13 cellular contexts compared by ENCODE assay signal in the genomic region with DNA sequence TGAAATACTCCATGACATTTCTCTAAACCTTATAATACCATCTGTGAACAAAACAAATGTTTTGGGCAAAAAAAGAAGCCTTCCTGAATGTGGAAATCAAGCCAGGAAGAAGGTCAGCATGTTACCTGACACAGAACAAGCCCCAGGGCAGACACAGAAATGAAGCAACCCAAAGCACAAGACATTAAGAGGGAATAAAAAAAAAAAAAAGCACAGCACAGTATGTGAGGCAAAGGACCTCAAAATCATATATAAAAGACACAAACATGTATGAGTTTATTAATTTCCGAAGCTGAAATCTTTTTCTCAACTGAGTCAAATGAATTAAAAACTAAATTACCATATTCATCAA.
DNase-seq lines count a peak whose midpoint lies in the region; ATAC-seq lines count a peak whose summit lies in the region.
"Had no signal": no experiment of that assay in that cellular context is flagged by ENCODE, and none has a peak within 500 bp of the region (broad histone marks: within the 10 kb centered on the region; RNA-seq: fewer than 3 reads in every experiment).

No MANE protein-coding gene starts in this region.

- H3K4me1 ChIP-seq in GM23248 (ENCODE audit: insufficient read depth), result peaks cover 25% of the 10 kb centered on the region
- peaks cover 8 to 22% of the 10 kb centered on the region in 2 donors for H3K4me1 ChIP-seq in neuronal stem cell (ENCODE audit: control insufficient read depth in 2 of 2, insufficient read depth in 1 of 2, low read depth in 1 of 2, low read length in 2 of 2)
- H3K4me1 ChIP-seq: BLaER1 treated with 17β-estradiol and CSF1 and Interleukin-3, amounts not matched to agents 10 nM and 100 nM had no signal

- H3K9me2 ChIP-seq in GM23248 (ENCODE audit: insufficient read depth), result no peaks in the 10 kb centered on the region

- H4K8ac ChIP-seq in neuronal stem cell (ENCODE audit: low read depth, low read length), result no peak overlapping the region

- H2BK12ac ChIP-seq in neuronal stem cell (ENCODE audit: low read length), result no peak overlapping the region

- no peaks in the 10 kb centered on the region for H3K36me3 ChIP-seq in GM23248 (ENCODE audit: low read depth)
- no peaks in the 10 kb centered on the region for H3K36me3 ChIP-seq in neuronal stem cell (replicated peaks in 1 of 2; ENCODE audit: control insufficient read depth in 2 of 2, insufficient read depth in 2 of 2, low read length in 2 of 2)
- H3K36me3 ChIP-seq: BLaER1 treated with 17β-estradiol and CSF1 and Interleukin-3, amounts not matched to agents 10 nM and 100 nM had no signal

- peaks cover 26% of the 10 kb centered on the region; the same call in 1 of the 2 replicates for H3F3A ChIP-seq in GM23248 (ENCODE audit: insufficient read depth)

- H3K4ac ChIP-seq in neuronal stem cell (ENCODE audit: low read length), result no peak overlapping the region

- H2BK5ac ChIP-seq in neuronal stem cell (ENCODE audit: low read length), result no peak overlapping the region

- no peak overlapping the region for H2AK5ac ChIP-seq in neuronal stem cell (ENCODE audit: low read depth, low read length)

- H3K9ac ChIP-seq in GM23248 (no peak overlapping the region), neuronal stem cell (ENCODE audit: low read depth, low read length, poor library complexity) (no peak overlapping the region)
- H3K9ac ChIP-seq: BLaER1 treated with 17β-estradiol and CSF1 and Interleukin-3, amounts not matched to agents 10 nM and 100 nM had no signal

- WGBS in GM23248 (ENCODE audit: low coverage in 1 of 2, low lambda C conversion rate in 2 of 2, missing lambda C conversion rate in 2 of 2), 2 experiments, result 57 to 64% methylated on average over 1 of the region's 1 CpG
- no CpG with 5 or more reads among the region's 1 CpG for WGBS in neuronal stem cell (ENCODE audit: extremely low coverage in 2 of 2, insufficient read length in 2 of 2, insufficient replicate concordance in 1 of 2), 2 donors

- H2BK15ac ChIP-seq in neuronal stem cell (ENCODE audit: low read length), result no peak overlapping the region

- in situ Hi-C loops in GM23248 (cut with MboI) (no loop called here), SK-MEL-5 (cut with HindIII; ENCODE audit: low pct_unique_long_range_greater_than_20kb, low sequenced_read_pairs) (no loop called here)

- no peaks in the 10 kb centered on the region for H3K79me2 ChIP-seq in GM23248 (ENCODE audit: insufficient read depth)

- H3K27ac ChIP-seq in GM23248 (peak overlapping the region; percentile 62; the same call in 1 of the 2 replicates), epithelial cell of prostate (peak overlapping the region; percentile 81), neuronal stem cell (replicated peaks; ENCODE audit: low read length) (peak overlapping the region; percentile 77)
- H3K27ac ChIP-seq: BLaER1 treated with 17β-estradiol and CSF1 and Interleukin-3, amounts not matched to agents 10 nM and 100 nM had no signal

- ATAC-seq in GM18858 (IDR thresholded peaks at IDR 0.05; ENCODE audit: unreplicated experiment), result no peak

- H2AFZ ChIP-seq in GM23248, result no peak overlapping the region
- peak overlapping the region; percentile 63 for H2AFZ ChIP-seq in neuronal stem cell (ENCODE audit: low read length)

- no peak overlapping the region for H4K91ac ChIP-seq in neuronal stem cell (ENCODE audit: low read depth, low read length, poor library complexity)

- H3K14ac ChIP-seq in neuronal stem cell (ENCODE audit: low read length), result no peak overlapping the region

- no peak overlapping the region for H3K23ac ChIP-seq in neuronal stem cell (ENCODE audit: low read depth, low read length, poor library complexity)

- H3K27me3 ChIP-seq in GM23248 (replicated peaks; ENCODE audit: insufficient read depth), result no peaks in the 10 kb centered on the region
- no peaks in the 10 kb centered on the region for H3K27me3 ChIP-seq in neuronal stem cell (ENCODE audit: control insufficient read depth in 3 of 3, insufficient read depth in 3 of 3, low read depth in 1 of 3, low read length in 3 of 3)
- H3K27me3 ChIP-seq: BLaER1 treated with 17β-estradiol and CSF1 and Interleukin-3, amounts not matched to agents 10 nM and 100 nM had no signal

- no peak overlapping the region for H3K4me3 ChIP-seq in GM23248
- H3K4me3 ChIP-seq in neuronal stem cell (ENCODE audit: low read length in 2 of 2), result peak overlapping the region in 1 of 2 donors; percentile 19
- H3K4me3 ChIP-seq: BLaER1 treated with 17β-estradiol and CSF1 and Interleukin-3, amounts not matched to agents 10 nM and 100 nM; coronary artery; lung had no signal

- DNase-seq in GM23248, result no peak
- peak; percentile 35 for DNase-seq in SK-MEL-5 (ENCODE audit: low read depth, low spot score)
- DNase-seq in epithelial cell of prostate (ENCODE audit: low read depth, low spot score), result no peak
- DNase-seq in neuronal stem cell (ENCODE audit: low spot score), result no peak
- DNase-seq in GF-D8 (lab: John Stamatoyannopoulos, UW), result no peak
- DNase-seq in cortex of kidney (lab: John Stamatoyannopoulos, UW), result no peak
- no peak for DNase-seq in hepatic stellate cell (ENCODE audit: low spot score)
- DNase-seq: activated naive CD4-positive, alpha-beta T cell treated with Interleukin-2 at 50 U/mL for 16 hours; NCI-H2081 had no signal

- H3K4me2 ChIP-seq in GM23248 (ENCODE audit: unreplicated experiment) (peak overlapping the region; percentile 17), neuronal stem cell (ENCODE audit: insufficient read depth, low read length, poor library complexity, severe bottlenecking) (no peak overlapping the region)
- H3K4me2 ChIP-seq: BLaER1 treated with 17β-estradiol and CSF1 and Interleukin-3, amounts not matched to agents 10 nM and 100 nM had no signal

- H3K18ac ChIP-seq in neuronal stem cell (ENCODE audit: low read length), result no peak overlapping the region

- H2BK120ac ChIP-seq in neuronal stem cell (ENCODE audit: low read depth, low read length), result no peak overlapping the region

- no peaks in the 10 kb centered on the region for H4K20me1 ChIP-seq in GM23248 (ENCODE audit: insufficient read depth)
- H4K20me1 ChIP-seq: BLaER1 treated with 17β-estradiol and CSF1 and Interleukin-3, amounts not matched to agents 10 nM and 100 nM had no signal

- H3K9me3 ChIP-seq in GM23248 (ENCODE audit: low read depth) (no peaks in the 10 kb centered on the region), neuronal stem cell (replicated peaks in 1 of 2; ENCODE audit: control insufficient read depth in 2 of 2, insufficient read depth in 1 of 2, low read depth in 1 of 2, low read length in 2 of 2) (no peaks in the 10 kb centered on the region)
- H3K9me3 ChIP-seq: BLaER1 treated with 17β-estradiol and CSF1 and Interleukin-3, amounts not matched to agents 10 nM and 100 nM had no signal

- no peaks in the 10 kb centered on the region for H3K79me1 ChIP-seq in neuronal stem cell (ENCODE audit: low read depth, low read length)
